1 cellular context compared by ENCODE assay signal in the genomic region with DNA sequence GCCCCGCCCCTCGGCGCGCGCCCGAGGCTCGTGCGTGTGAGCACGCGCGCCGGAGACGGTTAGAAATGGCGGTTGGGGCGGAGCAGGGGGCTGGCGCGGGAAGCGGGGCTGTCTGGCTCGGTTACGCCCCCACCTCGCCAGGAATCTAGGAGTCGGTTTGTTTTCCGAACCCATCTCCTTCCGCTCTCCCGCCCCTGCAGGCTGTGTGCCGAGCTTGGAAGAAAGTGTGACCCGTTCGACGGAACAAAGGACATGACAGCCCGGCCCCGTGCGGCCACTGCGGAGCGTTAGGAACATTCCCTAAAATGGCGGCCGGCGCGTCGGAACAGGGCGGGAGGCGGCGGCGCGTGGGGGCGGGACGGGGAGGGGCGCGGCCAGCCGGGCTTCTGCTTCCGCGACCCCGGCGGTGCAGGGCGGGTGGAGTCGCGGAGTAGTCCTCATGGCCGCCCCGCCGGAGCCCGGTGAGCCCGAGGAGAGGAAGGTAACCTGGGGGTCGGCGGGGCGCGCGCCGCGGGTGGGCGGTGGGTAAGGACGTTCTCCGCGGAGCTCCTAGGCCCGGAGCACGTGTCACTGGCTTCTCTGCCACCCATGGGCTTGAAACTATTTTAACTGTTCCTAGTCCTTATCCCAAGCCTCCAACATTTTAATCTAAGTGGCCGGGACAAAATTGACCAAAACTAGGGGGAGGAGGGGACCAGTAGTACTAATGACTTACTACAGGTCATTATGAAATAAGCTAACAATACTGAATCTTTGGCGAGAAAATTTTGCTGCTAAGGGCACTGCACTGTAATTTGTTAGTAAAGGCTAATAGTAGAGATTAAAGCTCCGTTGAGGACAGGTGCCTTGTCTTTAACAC.
TF ChIP-seq lines count a peak whose summit lies in the region.

TSS of gene COX20 (plus strand) at position 383 of the 859 bp plus-strand sequence. CDS start at position 440, 57 bp downstream.

TF ChIP-seq in SK-N-SH, 30 proteins besides CTCF, POLR2A, EP300 and RAD21:
- TF ChIP-seq GABPA (IDR thresholded peaks at IDR 0.05; ENCODE audit: low read depth) (peak; percentile 6), SMC3 (IDR thresholded peaks at IDR 0.05; ENCODE audit: low read depth, low read length) (no peak), RCOR1 (IDR thresholded peaks at IDR 0.05; ENCODE audit: low read length) (no peak), FOXJ3 (CRISPR knock-in tag; IDR thresholded peaks at IDR 0.05) (no peak), FOXM1 (IDR thresholded peaks at IDR 0.05; ENCODE audit: low read depth) (no peak), TCF12 (IDR thresholded peaks at IDR 0.05) (no peak), SIN3A (IDR thresholded peaks at IDR 0.05; ENCODE audit: borderline replicate concordance, low read depth, low read length) (peak; percentile 45), TEAD4 (IDR thresholded peaks at IDR 0.05; ENCODE audit: borderline replicate concordance, insufficient read depth) (0 out of 2 replicates have a peak, but pooled peaks have one; percentile 14), FOSL2 (IDR thresholded peaks at IDR 0.05; ENCODE audit: borderline replicate concordance, low read depth) (peak; percentile 11; the same call in 1 of the 2 replicates), ZBTB33 (IDR thresholded peaks at IDR 0.05; ENCODE audit: borderline replicate concordance, low read depth) (peak; percentile 52), MEF2A (IDR thresholded peaks at IDR 0.05; ENCODE audit: borderline replicate concordance, low read depth) (no peak), NRF1 (IDR thresholded peaks at IDR 0.05; ENCODE audit: low read depth, low read length) (peak; percentile 20; the same call in 1 of the 2 replicates), TAF1 (IDR thresholded peaks at IDR 0.05; ENCODE audit: borderline replicate concordance, low read depth, low read length) (peak; percentile 91), GATA2 (CRISPR knock-in tag; IDR thresholded peaks at IDR 0.05) (no peak), MXI1 (IDR thresholded peaks at IDR 0.05; ENCODE audit: low read depth, low read length) (peak; percentile 48), REST (IDR thresholded peaks at IDR 0.05; ENCODE audit: low read depth, low read length) (no peak), CHD2 (IDR thresholded peaks at IDR 0.05; ENCODE audit: low read length, partially characterized antibody) (peak; percentile 20), NFIC (IDR thresholded peaks at IDR 0.05; ENCODE audit: borderline replicate concordance) (no peak), POLR2AphosphoS5 (IDR thresholded peaks at IDR 0.05; ENCODE audit: low read depth, low read length) (peak; percentile 59; the same call in 1 of the 2 replicates), YY1 (IDR thresholded peaks at IDR 0.05; ENCODE audit: low read depth) (peak; percentile 91), JUND (IDR thresholded peaks at IDR 0.05) (peak; percentile 16; the same call in 1 of the 2 replicates), ELF1 (IDR thresholded peaks at IDR 0.05) (peak; percentile 47; the same call in 1 of the 2 replicates), RXRA (IDR thresholded peaks at IDR 0.05; ENCODE audit: borderline replicate concordance, low read depth) (no peak; the same call in 1 of the 2 replicates)
- TF ChIP-seq, protein P1, sequence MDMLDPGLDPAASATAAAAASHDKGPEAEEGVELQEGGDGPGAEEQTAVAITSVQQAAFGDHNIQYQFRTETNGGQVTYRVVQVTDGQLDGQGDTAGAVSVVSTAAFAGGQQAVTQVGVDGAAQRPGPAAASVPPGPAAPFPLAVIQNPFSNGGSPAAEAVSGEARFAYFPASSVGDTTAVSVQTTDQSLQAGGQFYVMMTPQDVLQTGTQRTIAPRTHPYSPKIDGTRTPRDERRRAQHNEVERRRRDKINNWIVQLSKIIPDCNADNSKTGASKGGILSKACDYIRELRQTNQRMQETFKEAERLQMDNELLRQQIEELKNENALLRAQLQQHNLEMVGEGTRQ (IDR thresholded peaks at IDR 0.05; ENCODE audit: borderline replicate concordance, low read depth, low read length), result no peak
- TF ChIP-seq, protein P2, sequence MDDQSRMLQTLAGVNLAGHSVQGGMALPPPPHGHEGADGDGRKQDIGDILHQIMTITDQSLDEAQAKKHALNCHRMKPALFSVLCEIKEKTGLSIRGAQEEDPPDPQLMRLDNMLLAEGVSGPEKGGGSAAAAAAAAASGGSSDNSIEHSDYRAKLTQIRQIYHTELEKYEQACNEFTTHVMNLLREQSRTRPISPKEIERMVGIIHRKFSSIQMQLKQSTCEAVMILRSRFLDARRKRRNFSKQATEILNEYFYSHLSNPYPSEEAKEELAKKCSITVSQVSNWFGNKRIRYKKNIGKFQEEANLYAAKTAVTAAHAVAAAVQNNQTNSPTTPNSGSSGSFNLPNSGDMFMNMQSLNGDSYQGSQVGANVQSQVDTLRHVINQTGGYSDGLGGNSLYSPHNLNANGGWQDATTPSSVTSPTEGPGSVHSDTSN (IDR thresholded peaks at IDR 0.05), result 0 out of 2 replicates have a peak, but pooled peaks have one; percentile 1
- TF ChIP-seq, protein P3, sequence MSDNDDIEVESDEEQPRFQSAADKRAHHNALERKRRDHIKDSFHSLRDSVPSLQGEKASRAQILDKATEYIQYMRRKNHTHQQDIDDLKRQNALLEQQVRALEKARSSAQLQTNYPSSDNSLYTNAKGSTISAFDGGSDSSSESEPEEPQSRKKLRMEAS (IDR thresholded peaks at IDR 0.05; ENCODE audit: low read depth), result peak; percentile 45; the same call in 1 of the 2 replicates
TF ChIP-seq in SK-N-SH: peak in this region for 15.
